ENCODE assay signal across 8 cellular contexts in the genomic region with DNA sequence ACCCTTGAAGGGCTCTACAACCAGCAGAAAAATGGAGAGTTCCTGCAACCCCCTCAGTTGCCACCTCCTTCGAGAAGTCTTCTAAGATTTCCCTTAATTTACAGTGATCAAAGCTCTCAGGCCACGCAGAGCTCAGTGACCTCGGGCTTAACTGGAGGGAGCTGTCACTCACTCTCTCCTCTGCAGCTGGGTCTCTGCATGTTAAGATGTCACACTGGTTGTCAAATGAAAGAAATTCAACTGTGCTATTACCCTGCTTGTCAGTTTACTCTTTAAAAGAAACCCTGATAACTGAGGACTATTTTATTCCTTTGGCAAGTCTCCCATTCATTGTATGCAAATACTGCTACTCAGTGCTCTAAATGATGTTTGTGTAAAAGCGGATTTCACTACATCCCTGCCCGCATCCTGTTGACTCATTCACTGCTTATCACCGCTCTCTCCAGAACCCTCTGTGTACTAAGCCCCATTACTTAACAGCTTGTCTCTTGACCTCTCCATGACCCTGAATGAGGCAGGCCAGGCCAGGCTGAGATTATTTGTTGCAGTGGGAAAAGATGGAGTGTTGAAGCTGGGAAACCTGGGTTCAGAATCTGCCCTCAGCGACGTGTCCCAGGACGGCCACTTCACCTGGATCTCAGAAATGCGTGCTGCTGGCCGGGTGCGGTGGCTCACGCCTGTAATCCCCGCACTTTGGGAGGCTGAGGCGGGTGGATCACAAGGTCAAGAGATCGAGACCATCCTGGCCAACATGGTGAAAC. TPM values are rescaled to one million over a fixed set of nuclear protein-coding genes. Genes with fewer than 3 reads are reported as not detected.
DNase-seq lines count a peak whose midpoint lies in the region; ATAC-seq, FAIRE-seq and TF ChIP-seq lines count a peak whose summit lies in the region.
"Had no signal": no experiment of that assay in that cellular context is flagged by ENCODE, and none has a peak within 500 bp of the region (broad histone marks: within the 10 kb centered on the region; RNA-seq: fewer than 3 reads in every experiment).

No MANE protein-coding gene starts in this region.

- H3K4me1 Mint-ChIP-seq in activated CD8-positive, alpha-beta memory T cell treated with anti-CD3 and anti-CD28 coated beads, Interleukin-2, amount 10 ng/mL, durations not matched to agents 7 days and 5 days = peaks cover 29% of the 10 kb centered on the region

- H3K4me1 ChIP-seq in pancreas = peaks cover 34 to 57% (median 40%) of the 10 kb centered on the region in 3 donors

- H3K9me3 ChIP-seq in pancreas = no peaks in the 10 kb centered on the region

- 53 to 56% methylated on average over 15 to 16 of the region's 16 CpGs for WGBS in pancreas, 2 donors

- no peak for TF ChIP-seq CTCF in pancreas (IDR thresholded peaks at IDR 0.05)

- intact Hi-C loops in pancreas (cut with DNase I) = no loop called here
- intact Hi-C loops in posterior cingulate gyrus (cut with DNase I) = no loop called here

- H3K27me3 Mint-ChIP-seq in activated CD8-positive, alpha-beta memory T cell treated with anti-CD3 and anti-CD28 coated beads, Interleukin-2, amount 10 ng/mL, durations not matched to agents 7 days and 5 days = no peaks in the 10 kb centered on the region

- CTCF ChIA-PET in activated CD8-positive, alpha-beta memory T cell treated with anti-CD3 and anti-CD28 coated beads, Interleukin-2, amount 10 ng/mL, durations not matched to agents 7 days and 5 days (lab: Charles Lee) = interaction anchor here (0.6 to 5.2 kb wide), 6 partner anchors 9 to 170 kb away, joined by 3 to 91 read pairs (median 3); partner anchors contain the start of gene DHRS3

- peak; percentile 95 for DNase-seq in NCI-H82 (lab: John Stamatoyannopoulos, UW)
- DNase-seq in activated CD8-positive, alpha-beta memory T cell treated with anti-CD3 and anti-CD28 coated beads, Interleukin-2, amount 10 ng/mL, durations not matched to agents 7 days and 5 days = peak; percentile 90
- peak in 2 of 6 donors; percentile 22 to 43 for DNase-seq in pancreas
- no peak for DNase-seq in posterior cingulate gyrus

- peak overlapping the region in 1 of 4 donors; percentile 51 for H3K27ac ChIP-seq in pancreas

- peaks cover 6% of the 10 kb centered on the region for H3K9me3 Mint-ChIP-seq in activated CD8-positive, alpha-beta memory T cell treated with anti-CD3 and anti-CD28 coated beads, Interleukin-2, amount 10 ng/mL, durations not matched to agents 7 days and 5 days (ENCODE audit: low read depth)

- H3K36me3 ChIP-seq in pancreas = no peaks in the 10 kb centered on the region

- H3K27me3 ChIP-seq in pancreas = no peaks in the 10 kb centered on the region

- no peak overlapping the region for H3K4me3 ChIP-seq in pancreas

- peak overlapping the region; percentile 52 for H3K27ac Mint-ChIP-seq in activated CD8-positive, alpha-beta memory T cell treated with anti-CD3 and anti-CD28 coated beads, Interleukin-2, amount 10 ng/mL, durations not matched to agents 7 days and 5 days

- ATAC-seq in GM21529 (IDR thresholded peaks at IDR 0.05; ENCODE audit: unreplicated experiment) (peak; percentile 68), esophagus mucosa (peak; percentile 87), pancreas (peak in 3 of 4 donors; percentile 65 to 73 (median 67)), HG03439 (IDR thresholded peaks at IDR 0.05; ENCODE audit: unreplicated experiment) (no peak)
- peak; percentile 98 for ATAC-seq in activated CD8-positive, alpha-beta memory T cell treated with anti-CD3 and anti-CD28 coated beads, Interleukin-2, amount 10 ng/mL, durations not matched to agents 7 days and 5 days

- FAIRE-seq in pancreas (lab: Jason Lieb, UNC) = no peak
- FAIRE-seq: colon had no signal

- H3K4me3 Mint-ChIP-seq in activated CD8-positive, alpha-beta memory T cell treated with anti-CD3 and anti-CD28 coated beads, Interleukin-2, amount 10 ng/mL, durations not matched to agents 7 days and 5 days = peak overlapping the region; percentile 28

- peaks cover 23% of the 10 kb centered on the region for H3K36me3 Mint-ChIP-seq in activated CD8-positive, alpha-beta memory T cell treated with anti-CD3 and anti-CD28 coated beads, Interleukin-2, amount 10 ng/mL, durations not matched to agents 7 days and 5 days

RNA-seq across cellular contexts. Expression of gene DHRS3, which starts 13.7 kb away (rescaled TPM):
- 10 to 100 TPM; 20.8 to 60.4 TPM for total RNA-seq in activated CD8-positive, alpha-beta memory T cell treated with anti-CD3 and anti-CD28 coated beads, Interleukin-2, amount 10 ng/mL, durations not matched to agents 7 days and 5 days
- total RNA-seq in esophagus mucosa (116 TPM), pancreas (10 to 100 TPM; 51.3 to 98.6 (median 71.0) TPM)
- polyA plus RNA-seq in pancreas = 10 to 100 TPM; 47.7 to 48.2 TPM

RNA-seq across cellular contexts. Expression of gene AADACL4, which starts 39.6 kb away (rescaled TPM):
- not detected for total RNA-seq in activated CD8-positive, alpha-beta memory T cell treated with anti-CD3 and anti-CD28 coated beads, Interleukin-2, amount 10 ng/mL, durations not matched to agents 7 days and 5 days
- total RNA-seq in esophagus mucosa = not detected
- total RNA-seq in pancreas = not detected
- polyA plus RNA-seq in pancreas = not detected

Comparison
In these comparisons a context has a peak if more than half of its experiments do, and no peak if none do; other contexts are left out.
1. DNase-seq: peak in NCI-H82 (single experiment) and activated CD8-positive, alpha-beta memory T cell treated with anti-CD3 and anti-CD28 coated beads, Interleukin-2, amount 10 ng/mL, durations not matched to agents 7 days and 5 days (single experiment); none in posterior cingulate gyrus (0 of 10).